Comparison of ENCODE assay signal across 1 cellular context in the genomic region with DNA sequence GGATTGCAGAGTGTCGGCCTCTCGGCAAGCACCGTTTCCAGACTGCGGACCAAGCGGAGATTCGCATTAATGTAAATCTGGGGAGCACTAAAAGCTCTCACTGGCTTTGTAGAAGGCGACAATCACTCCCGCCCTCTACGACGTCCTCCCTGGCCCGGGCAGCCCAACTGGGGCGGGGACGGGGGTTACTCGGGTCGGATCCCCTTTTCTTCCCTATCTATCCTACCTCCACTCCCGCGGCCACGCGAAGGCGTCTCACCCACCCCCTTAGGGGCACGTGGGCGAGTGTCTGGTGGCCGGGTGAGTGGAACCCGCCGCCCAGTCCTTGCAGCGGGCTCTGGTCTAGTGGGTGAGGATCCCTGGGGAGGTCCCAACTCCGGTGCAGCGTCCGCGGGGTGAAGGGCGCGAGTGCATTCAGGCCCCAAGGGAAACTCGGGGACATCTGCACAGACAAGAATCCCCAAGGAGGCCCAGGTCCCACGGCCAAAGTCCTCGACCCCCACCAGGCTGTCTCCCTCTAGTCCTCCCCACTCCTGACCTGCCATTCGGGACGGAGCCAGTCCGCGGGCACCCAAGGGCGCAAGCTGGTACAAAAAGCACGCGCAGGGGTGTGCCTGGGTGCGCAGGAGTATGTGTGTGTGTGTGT.
TF ChIP-seq lines count a peak whose summit lies in the region.

No MANE protein-coding gene starts in this region.

TF ChIP-seq in HepG2, 621 proteins besides CTCF, POLR2A, EP300 and RAD21:
- TF ChIP-seq, protein P1, sequence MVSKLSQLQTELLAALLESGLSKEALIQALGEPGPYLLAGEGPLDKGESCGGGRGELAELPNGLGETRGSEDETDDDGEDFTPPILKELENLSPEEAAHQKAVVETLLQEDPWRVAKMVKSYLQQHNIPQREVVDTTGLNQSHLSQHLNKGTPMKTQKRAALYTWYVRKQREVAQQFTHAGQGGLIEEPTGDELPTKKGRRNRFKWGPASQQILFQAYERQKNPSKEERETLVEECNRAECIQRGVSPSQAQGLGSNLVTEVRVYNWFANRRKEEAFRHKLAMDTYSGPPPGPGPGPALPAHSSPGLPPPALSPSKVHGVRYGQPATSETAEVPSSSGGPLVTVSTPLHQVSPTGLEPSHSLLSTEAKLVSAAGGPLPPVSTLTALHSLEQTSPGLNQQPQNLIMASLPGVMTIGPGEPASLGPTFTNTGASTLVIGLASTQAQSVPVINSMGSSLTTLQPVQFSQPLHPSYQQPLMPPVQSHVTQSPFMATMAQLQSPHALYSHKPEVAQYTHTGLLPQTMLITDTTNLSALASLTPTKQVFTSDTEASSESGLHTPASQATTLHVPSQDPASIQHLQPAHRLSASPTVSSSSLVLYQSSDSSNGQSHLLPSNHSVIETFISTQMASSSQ (IDR thresholded peaks at IDR 0.05; ENCODE audit: low read depth): no peak
- TF ChIP-seq, protein P1 (CRISPR knock-in tag; IDR thresholded peaks at IDR 0.05; ENCODE audit: borderline replicate concordance): no peak
- TF ChIP-seq ISX (CRISPR knock-in tag; conservative IDR thresholded peaks at IDR 0.05) (no peak), SPEN (CRISPR knock-in tag; IDR thresholded peaks at IDR 0.05; ENCODE audit: low read depth) (no peak), ZNF558 (CRISPR knock-in tag; IDR thresholded peaks at IDR 0.05; ENCODE audit: borderline replicate concordance) (no peak), JARID2 (CRISPR knock-in tag; IDR thresholded peaks at IDR 0.05; ENCODE audit: insufficient replicate concordance) (no peak), ZSCAN30 (CRISPR knock-in tag; IDR thresholded peaks at IDR 0.05) (no peak), MXD4 (CRISPR knock-in tag; IDR thresholded peaks at IDR 0.05) (no peak)
